In the genomic region with DNA sequence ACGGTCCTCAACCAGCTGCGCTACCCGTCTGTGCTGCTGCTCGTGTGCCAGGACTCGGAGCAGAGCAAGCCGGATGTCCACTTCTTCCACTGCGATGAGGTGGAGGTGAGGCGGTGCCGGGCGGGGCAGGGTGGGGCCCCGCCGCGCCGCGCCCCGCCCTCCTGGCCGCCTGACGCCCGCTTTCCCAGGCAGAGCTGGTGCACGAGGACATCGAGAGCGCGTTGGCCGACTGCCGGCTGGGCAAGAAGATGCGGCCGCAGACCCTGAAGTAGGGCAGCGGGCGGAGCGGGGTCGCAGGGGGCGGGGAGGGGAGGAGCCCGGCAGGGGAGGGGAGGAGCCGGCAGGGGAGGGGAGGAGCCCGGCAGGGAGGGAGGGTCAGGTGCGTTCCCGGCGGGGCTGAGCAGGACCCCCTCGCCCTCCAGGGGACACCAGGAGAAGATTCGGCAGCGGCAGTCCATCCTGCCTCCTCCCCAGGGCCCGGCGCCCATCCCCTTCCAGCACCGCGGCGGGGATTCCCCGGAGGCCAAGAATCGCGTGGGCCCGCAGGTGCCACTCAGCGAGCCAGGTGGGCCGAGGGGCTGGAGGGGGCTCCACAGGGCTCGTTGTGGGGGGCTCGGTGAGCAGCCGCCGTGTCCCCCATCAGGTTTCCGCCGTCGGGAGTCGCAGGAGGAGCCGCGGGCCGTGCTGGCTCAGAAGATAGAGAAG, we compare ENCODE assay signal across 1 cellular context.
TF ChIP-seq lines count a peak whose summit lies in the region.

No MANE protein-coding gene starts in this region.

TF ChIP-seq in HCT116, 20 proteins besides CTCF, POLR2A, EP300 and RAD21 (continued from another document):
- TF ChIP-seq, protein P1, sequence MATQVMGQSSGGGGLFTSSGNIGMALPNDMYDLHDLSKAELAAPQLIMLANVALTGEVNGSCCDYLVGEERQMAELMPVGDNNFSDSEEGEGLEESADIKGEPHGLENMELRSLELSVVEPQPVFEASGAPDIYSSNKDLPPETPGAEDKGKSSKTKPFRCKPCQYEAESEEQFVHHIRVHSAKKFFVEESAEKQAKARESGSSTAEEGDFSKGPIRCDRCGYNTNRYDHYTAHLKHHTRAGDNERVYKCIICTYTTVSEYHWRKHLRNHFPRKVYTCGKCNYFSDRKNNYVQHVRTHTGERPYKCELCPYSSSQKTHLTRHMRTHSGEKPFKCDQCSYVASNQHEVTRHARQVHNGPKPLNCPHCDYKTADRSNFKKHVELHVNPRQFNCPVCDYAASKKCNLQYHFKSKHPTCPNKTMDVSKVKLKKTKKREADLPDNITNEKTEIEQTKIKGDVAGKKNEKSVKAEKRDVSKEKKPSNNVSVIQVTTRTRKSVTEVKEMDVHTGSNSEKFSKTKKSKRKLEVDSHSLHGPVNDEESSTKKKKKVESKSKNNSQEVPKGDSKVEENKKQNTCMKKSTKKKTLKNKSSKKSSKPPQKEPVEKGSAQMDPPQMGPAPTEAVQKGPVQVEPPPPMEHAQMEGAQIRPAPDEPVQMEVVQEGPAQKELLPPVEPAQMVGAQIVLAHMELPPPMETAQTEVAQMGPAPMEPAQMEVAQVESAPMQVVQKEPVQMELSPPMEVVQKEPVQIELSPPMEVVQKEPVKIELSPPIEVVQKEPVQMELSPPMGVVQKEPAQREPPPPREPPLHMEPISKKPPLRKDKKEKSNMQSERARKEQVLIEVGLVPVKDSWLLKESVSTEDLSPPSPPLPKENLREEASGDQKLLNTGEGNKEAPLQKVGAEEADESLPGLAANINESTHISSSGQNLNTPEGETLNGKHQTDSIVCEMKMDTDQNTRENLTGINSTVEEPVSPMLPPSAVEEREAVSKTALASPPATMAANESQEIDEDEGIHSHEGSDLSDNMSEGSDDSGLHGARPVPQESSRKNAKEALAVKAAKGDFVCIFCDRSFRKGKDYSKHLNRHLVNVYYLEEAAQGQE (IDR thresholded peaks at IDR 0.05; ENCODE audit: low read depth), result no peak
- TF ChIP-seq EZH2phosphoT487 (IDR thresholded peaks at IDR 0.05; ENCODE audit: borderline replicate concordance) (no peak), FOSL1 (IDR thresholded peaks at IDR 0.05; ENCODE audit: low read depth) (no peak), JUND (IDR thresholded peaks at IDR 0.05) (no peak), SRF (IDR thresholded peaks at IDR 0.05; ENCODE audit: low read depth) (no peak), ZNF274 (IDR thresholded peaks at IDR 0.05; ENCODE audit: low read depth, low read length) (no peak)
TF ChIP-seq in HCT116: peak in this region for 0.
